ENCODE assay signal across 9 cellular contexts in the genomic region with DNA sequence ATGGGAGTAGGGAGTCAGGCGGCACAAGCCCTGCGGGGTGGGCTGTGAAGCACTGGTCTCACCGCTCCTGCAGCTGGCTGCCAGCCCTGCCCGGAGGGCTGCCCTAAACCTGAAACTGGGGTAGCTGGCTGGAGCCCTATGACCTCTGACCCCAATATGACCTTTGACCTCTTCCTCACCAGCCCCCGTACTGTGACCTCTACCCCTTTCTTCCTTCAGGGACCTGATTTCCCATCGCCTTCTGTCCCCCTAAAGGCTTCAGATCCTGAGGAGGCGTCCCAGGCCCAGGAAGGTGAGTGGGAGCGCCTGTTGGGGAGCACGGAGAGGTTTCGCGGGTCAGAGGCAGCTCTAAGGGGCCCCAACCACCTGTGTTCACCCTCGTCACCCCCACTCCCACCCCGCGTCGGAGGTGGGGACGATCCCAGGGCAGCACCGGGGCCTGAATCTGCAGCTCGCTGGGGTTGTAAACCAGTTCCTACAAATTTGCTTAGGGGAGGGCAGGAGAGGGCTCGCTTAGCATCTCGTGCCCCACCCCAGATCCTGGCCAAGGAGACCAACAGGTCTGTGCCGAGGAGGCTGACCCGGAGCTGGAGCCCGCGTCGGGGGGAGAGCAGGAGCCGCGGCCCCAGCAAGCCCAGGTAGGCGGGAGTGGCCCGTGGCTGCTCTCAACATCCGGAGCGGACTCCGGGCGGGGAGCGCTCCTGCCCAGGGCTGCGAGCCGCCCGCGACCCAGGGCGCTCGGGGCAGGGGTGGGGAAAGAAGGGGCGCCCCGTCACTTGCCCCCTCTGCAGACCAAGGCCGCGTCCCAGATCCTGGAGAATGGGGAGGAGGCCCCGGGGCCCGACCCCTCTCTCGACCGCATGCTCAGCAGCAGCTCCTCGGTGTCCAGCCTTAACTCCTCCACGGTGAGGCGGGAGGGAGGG. TPM values are rescaled to one million over a fixed set of nuclear protein-coding genes. Genes with fewer than 3 reads are reported as not detected.
A peak's percentile ranks its signal among the peaks of the same experiment; 100 is the strongest.
DNase-seq lines count a peak whose midpoint lies in the region; ATAC-seq, FAIRE-seq and TF ChIP-seq lines count a peak whose summit lies in the region.
"Had no signal": no experiment of that assay in that cellular context is flagged by ENCODE, and none has a peak within 500 bp of the region (broad histone marks: within the 10 kb centered on the region; RNA-seq: fewer than 3 reads in every experiment).

No MANE protein-coding gene starts in this region.

- H3K36me3 Mint-ChIP-seq in Calu3 (ENCODE audit: insufficient read depth, unreplicated experiment) = peaks cover 36% of the 10 kb centered on the region
- H3K36me3 Mint-ChIP-seq in activated CD4-positive, alpha-beta memory T cell treated with anti-CD3 and anti-CD28 coated beads for 36 hours = peaks cover 1% of the 10 kb centered on the region

- H3K27me3 Mint-ChIP-seq in Calu3 (ENCODE audit: unreplicated experiment) = no peaks in the 10 kb centered on the region
- H3K27me3 Mint-ChIP-seq in activated CD4-positive, alpha-beta memory T cell treated with anti-CD3 and anti-CD28 coated beads for 36 hours = no peaks in the 10 kb centered on the region

- peak overlapping the region; percentile 43 for H3K4me3 ChIP-seq in fibroblast of pulmonary artery (replicated peaks; ENCODE audit: low read depth, low read length)
- peak overlapping the region; percentile 31 for H3K4me3 ChIP-seq in neuron (ENCODE audit: low read length)

- no peaks in the 10 kb centered on the region for H3K9me3 ChIP-seq in neuron (ENCODE audit: low read length)

- DNase-seq in Calu3 (peak; percentile 60), M059J (ENCODE audit: low read depth) (peak; percentile 78), fibroblast of pulmonary artery (ENCODE audit: low read depth) (no peak), urothelium cell line (ENCODE audit: low spot score) (no peak)
- DNase-seq in activated CD4-positive, alpha-beta memory T cell treated with anti-CD3 and anti-CD28 coated beads for 36 hours = peak; percentile 32

- no peak overlapping the region for H2AFZ ChIP-seq in neuron (ENCODE audit: low read depth, low read length)

- no peaks in the 10 kb centered on the region for H3K4me1 ChIP-seq in neuron (ENCODE audit: insufficient read depth, low read length)

- no peak for FAIRE-seq in urothelium cell line (lab: Jason Lieb, UNC)

- no peak for TF ChIP-seq CTCF in Calu3 (IDR thresholded peaks at IDR 0.05; ENCODE audit: unreplicated experiment)
- TF ChIP-seq CTCF in fibroblast of pulmonary artery (IDR thresholded peaks at IDR 0.05; ENCODE audit: low read length, missing control alignments) = no peak

- POLR2A ChIA-PET in activated CD4-positive, alpha-beta memory T cell treated with anti-CD3 and anti-CD28 coated beads for 36 hours (lab: Charles Lee) = interaction anchor here (1.2 kb wide), 1 partner anchor 17 kb away, joined by 5 read pairs; no protein-coding TSS in a partner anchor

- no peak overlapping the region for H3K27ac Mint-ChIP-seq in Calu3 (ENCODE audit: unreplicated experiment)
- no peak overlapping the region for H3K27ac Mint-ChIP-seq in activated CD4-positive, alpha-beta memory T cell treated with anti-CD3 and anti-CD28 coated beads for 36 hours

- intact Hi-C loops in Calu3 (cut with micrococcal nuclease; ENCODE audit: unreplicated experiment) = no loop called here
- intact Hi-C loops in activated CD4-positive, alpha-beta memory T cell treated with anti-CD3 and anti-CD28 coated beads for 36 hours (cut with micrococcal nuclease) = no loop called here

- no TSS peak for BruUV-seq in Calu3 (replicated peaks; lab: Mats Ljungman, UMichigan)

- no peaks in the 10 kb centered on the region for H3K36me3 ChIP-seq in neuron (ENCODE audit: insufficient read depth, low read length)

- no peaks in the 10 kb centered on the region for H3K9me3 Mint-ChIP-seq in Calu3 (ENCODE audit: low read depth, unreplicated experiment)
- H3K9me3 Mint-ChIP-seq in activated CD4-positive, alpha-beta memory T cell treated with anti-CD3 and anti-CD28 coated beads for 36 hours = no peaks in the 10 kb centered on the region

- ATAC-seq in GM18868 (IDR thresholded peaks at IDR 0.05; ENCODE audit: unreplicated experiment) (no peak), GM18511 (IDR thresholded peaks at IDR 0.05; ENCODE audit: unreplicated experiment) (no peak)

- H3K4me1 Mint-ChIP-seq in Calu3 (ENCODE audit: low read depth, unreplicated experiment) = peaks cover 16% of the 10 kb centered on the region
- H3K4me1 Mint-ChIP-seq in activated CD4-positive, alpha-beta memory T cell treated with anti-CD3 and anti-CD28 coated beads for 36 hours (ENCODE audit: low read depth) = peaks cover 16% of the 10 kb centered on the region

- CTCF ChIA-PET in Calu3 (lab: Charles Lee) = interaction anchor here (0.7 kb wide), 1 partner anchor 169 kb away, joined by 13 read pairs; no protein-coding TSS in a partner anchor
- CTCF ChIA-PET in activated CD4-positive, alpha-beta memory T cell treated with anti-CD3 and anti-CD28 coated beads for 36 hours (lab: Charles Lee) = interaction anchor here (1.2 to 2.4 kb wide), 3 partner anchors 16 to 46 kb away, joined by 3 to 10 read pairs (median 8); a partner anchor contains a TSS

- no peaks in the 10 kb centered on the region for H3K27me3 ChIP-seq in neuron (ENCODE audit: insufficient read depth, low read length)

- no peak overlapping the region for H3K4me3 Mint-ChIP-seq in Calu3 (ENCODE audit: low read depth, unreplicated experiment)
- H3K4me3 Mint-ChIP-seq in activated CD4-positive, alpha-beta memory T cell treated with anti-CD3 and anti-CD28 coated beads for 36 hours = no peak overlapping the region

RNA-seq across cellular contexts. Expression of a gene that starts 7.3 kb away (rescaled TPM):
- total RNA-seq in Calu3 (2022) = 15.0 and 16.5 TPM in 2 replicates
- total RNA-seq in M059J (2014; rRNA removed; shearing (Covaris generic)) = 1.4 and 2.9 TPM in 2 replicates
- total RNA-seq in activated CD4-positive, alpha-beta memory T cell treated with anti-CD3 and anti-CD28 coated beads for 36 hours = 10 to 100 TPM; 27.3 to 30.4 TPM

RNA-seq across cellular contexts. Expression of a gene that starts 17.6 kb away (rescaled TPM):
- total RNA-seq in Calu3 (2022) = 10.3 and 14.3 TPM in 2 replicates
- total RNA-seq in M059J (2014; rRNA removed; shearing (Covaris generic)) = 9.2 and 18.1 TPM in 2 replicates
- 1 to 10 TPM; 8.2 to 9.7 TPM for total RNA-seq in activated CD4-positive, alpha-beta memory T cell treated with anti-CD3 and anti-CD28 coated beads for 36 hours

RNA-seq across cellular contexts. Expression of a gene that starts 25.5 kb away (rescaled TPM):
- total RNA-seq in Calu3 (2022) = not detected in 2 replicates
- not detected in 2 replicates for total RNA-seq in M059J (2014; rRNA removed; shearing (Covaris generic))
- total RNA-seq in activated CD4-positive, alpha-beta memory T cell treated with anti-CD3 and anti-CD28 coated beads for 36 hours = not detected
- total RNA-seq: skeletal muscle tissue had no signal

RNA-seq across cellular contexts. Expression of a gene that starts 27.2 kb away (rescaled TPM):
- total RNA-seq in Calu3 (2022) = 30.4 and 32.6 TPM in 2 replicates
- 48.6 and 52.2 TPM in 2 replicates for total RNA-seq in M059J (2014; rRNA removed; shearing (Covaris generic))
- 10 to 100 TPM; 22.8 to 24.6 TPM for total RNA-seq in activated CD4-positive, alpha-beta memory T cell treated with anti-CD3 and anti-CD28 coated beads for 36 hours

RNA-seq across cellular contexts. Expression of a gene that starts 34.0 kb away (rescaled TPM):
- total RNA-seq in Calu3 (2022) = not detected in 2 replicates
- total RNA-seq in M059J (2014; rRNA removed; shearing (Covaris generic)) = 0.15 TPM in 1 of 2 replicates, not detected in the other
- total RNA-seq in activated CD4-positive, alpha-beta memory T cell treated with anti-CD3 and anti-CD28 coated beads for 36 hours = not detected
- total RNA-seq: skeletal muscle tissue had no signal

Comparison
In these comparisons a context has a peak if more than half of its experiments do, and no peak if none do; other contexts are left out.
1. DNase-seq: peak in Calu3 (single experiment), M059J (single experiment) and activated CD4-positive, alpha-beta memory T cell treated with anti-CD3 and anti-CD28 coated beads for 36 hours (single experiment); none in fibroblast of pulmonary artery (single experiment) and urothelium cell line (single experiment).